In genomic region chr3:141312359-141313090, GRCh38 we compare ENCODE assay signal across 8 cellular contexts. TPM values are rescaled to one million over a fixed set of nuclear protein-coding genes. Genes with fewer than 3 reads are reported as not detected.
DNase-seq lines count a peak whose midpoint lies in the region; ATAC-seq and TF ChIP-seq lines count a peak whose summit lies in the region.

No MANE protein-coding gene starts in this region.

- peak overlapping the region; percentile 73 to 77 for H3K4me3 ChIP-seq in SK-N-SH (ENCODE audit: low read depth in 2 of 2, low read length in 1 of 2)

- no peaks in the 10 kb centered on the region for H3K36me3 ChIP-seq in SK-N-SH (replicated peaks in 1 of 2; ENCODE audit: control insufficient read depth in 1 of 2, insufficient read depth in 2 of 2, low read length in 1 of 2)

- peaks cover 0 to 15% of the 10 kb centered on the region in 2 experiments; a peak in 2 of 4 replicates for H3K4me1 ChIP-seq in SK-N-SH (ENCODE audit: control insufficient read depth in 1 of 2, insufficient read depth in 2 of 2, low read depth in 1 of 2, low read length in 1 of 2)

- H3F3A ChIP-seq in SK-N-SH (replicated peaks; ENCODE audit: insufficient read depth): no peaks in the 10 kb centered on the region

- H3K4me3 Mint-ChIP-seq in activated T-helper 2 cell treated with anti-CD3 and anti-CD28 coated beads, Interferon-gamma antibody, Interleukin-2, Interleukin-4, amounts not matched to agents 10 μg/mL and 5 μg/mL and 100 μg/mL, durations not matched to agents 14 hours and 24 hours and 36 hours (ENCODE audit: low read depth): peak overlapping the region; percentile 99

- intact Hi-C loops in activated T-helper 2 cell treated with anti-CD3 and anti-CD28 coated beads, Interferon-gamma antibody, Interleukin-2, Interleukin-4, amounts not matched to agents 10 μg/mL and 5 μg/mL and 100 μg/mL, durations not matched to agents 14 hours and 24 hours and 36 hours (cut with micrococcal nuclease): loop anchor here (5.0 kb wide), 3 partner anchors 100 to 565 kb away; partner anchors contain the start of genes ATP1B3 and RNF7

- peak overlapping the region; percentile 92 for H2AFZ ChIP-seq in SK-N-SH (ENCODE audit: low read depth)

- H3K4me1 Mint-ChIP-seq in activated T-helper 2 cell treated with anti-CD3 and anti-CD28 coated beads, Interferon-gamma antibody, Interleukin-2, Interleukin-4, amounts not matched to agents 10 μg/mL and 5 μg/mL and 100 μg/mL, durations not matched to agents 14 hours and 24 hours and 36 hours (ENCODE audit: low read depth): peaks cover 38% of the 10 kb centered on the region

- H3K27ac ChIP-seq in SK-N-SH (ENCODE audit: low read depth in 2 of 2, low read length in 1 of 2) (peak overlapping the region; percentile 43 to 82; a peak in 3 of 4 replicates), substantia nigra (ENCODE audit: low read depth, low read length, poor library complexity, severe bottlenecking) (peak overlapping the region; percentile 79)

- 65% methylated on average over 12 of the region's 16 CpGs for WGBS in SK-N-SH (ENCODE audit: low lambda C conversion rate)

- no peaks in the 10 kb centered on the region for H3K9me3 Mint-ChIP-seq in activated T-helper 2 cell treated with anti-CD3 and anti-CD28 coated beads, Interferon-gamma antibody, Interleukin-2, Interleukin-4, amounts not matched to agents 10 μg/mL and 5 μg/mL and 100 μg/mL, durations not matched to agents 14 hours and 24 hours and 36 hours

- H3K36me3 Mint-ChIP-seq in activated T-helper 2 cell treated with anti-CD3 and anti-CD28 coated beads, Interferon-gamma antibody, Interleukin-2, Interleukin-4, amounts not matched to agents 10 μg/mL and 5 μg/mL and 100 μg/mL, durations not matched to agents 14 hours and 24 hours and 36 hours (ENCODE audit: low read depth): peaks cover 6% of the 10 kb centered on the region

- POLR2A ChIA-PET in SK-N-SH (lab: Yijun Ruan, JAX): interaction anchor here (1.1 to 1.3 kb wide), 3 partner anchors 9 to 249 kb away, joined by 4 to 8 read pairs (median 4); partner anchors contain the start of gene RASA2

- DNase-seq in SK-N-SH (no peak), inferior parietal cortex (ENCODE audit: extremely low spot score) (peak; percentile 25), substantia nigra (lab: John Stamatoyannopoulos, UW) (no peak), AML-193 (lab: John Stamatoyannopoulos, UW) (no peak)
- DNase-seq in activated T-helper 2 cell treated with anti-CD3 and anti-CD28 coated beads, Interferon-gamma antibody, Interleukin-2, Interleukin-4, amounts not matched to agents 10 μg/mL and 5 μg/mL and 100 μg/mL, durations not matched to agents 14 hours and 24 hours and 36 hours (ENCODE audit: low spot score): no peak
- DNase-seq in stimulated activated CD4-positive, alpha-beta T cell treated with anti-CD3 and anti-CD28 coated beads, Interleukin-2, amount 100 ng/mL, for 48 hours: no peak

- no peak; the same call in 2 of the 3 replicates for ATAC-seq in SK-N-SH treated with all-trans-retinoic acid at 6 μM for 48 hours
- no peak for ATAC-seq in HG03457 (IDR thresholded peaks at IDR 0.05; ENCODE audit: unreplicated experiment)

- TF ChIP-seq RAD21 in SK-N-SH (IDR thresholded peaks at IDR 0.05; ENCODE audit: low read length): no peak

- no peaks in the 10 kb centered on the region for H3K27me3 ChIP-seq in SK-N-SH (ENCODE audit: insufficient read depth)

- no peaks in the 10 kb centered on the region for H3K9me3 ChIP-seq in SK-N-SH

- no peak for TF ChIP-seq EP300 in SK-N-SH (IDR thresholded peaks at IDR 0.05; ENCODE audit: borderline replicate concordance in 1 of 2, low read depth in 1 of 2, low read length in 1 of 2)

- peak overlapping the region; percentile 99 for H3K27ac Mint-ChIP-seq in activated T-helper 2 cell treated with anti-CD3 and anti-CD28 coated beads, Interferon-gamma antibody, Interleukin-2, Interleukin-4, amounts not matched to agents 10 μg/mL and 5 μg/mL and 100 μg/mL, durations not matched to agents 14 hours and 24 hours and 36 hours

- peak overlapping the region; percentile 37; the same call in 1 of the 2 replicates for H3K9ac ChIP-seq in SK-N-SH

- H3K27me3 Mint-ChIP-seq in activated T-helper 2 cell treated with anti-CD3 and anti-CD28 coated beads, Interferon-gamma antibody, Interleukin-2, Interleukin-4, amounts not matched to agents 10 μg/mL and 5 μg/mL and 100 μg/mL, durations not matched to agents 14 hours and 24 hours and 36 hours (ENCODE audit: low read depth): no peaks in the 10 kb centered on the region

- CTCF ChIA-PET in SK-N-SH (lab: Yijun Ruan, JAX): interaction anchor here (0.6 to 3.1 kb wide), 33 partner anchors 10 to 485 kb away, joined by 3 to 40 read pairs (median 6); partner anchors contain the start of gene PXYLP1

- no peaks in the 10 kb centered on the region for H3K79me2 ChIP-seq in SK-N-SH (ENCODE audit: insufficient read depth)

- no peaks in the 10 kb centered on the region for H3K9me2 ChIP-seq in SK-N-SH

- no peaks in the 10 kb centered on the region for H4K20me1 ChIP-seq in SK-N-SH (ENCODE audit: insufficient read depth)

- H3K4me2 ChIP-seq in SK-N-SH: peak overlapping the region; percentile 86

- no peak for TF ChIP-seq CTCF in SK-N-SH (IDR thresholded peaks at IDR 0.05)

TF ChIP-seq in SK-N-SH, 30 proteins besides CTCF, POLR2A, EP300 and RAD21 (continues in another document):
- TF ChIP-seq IRF3 (IDR thresholded peaks at IDR 0.05; ENCODE audit: low read depth, low read length) (no peak), CHD2 (IDR thresholded peaks at IDR 0.05; ENCODE audit: low read length, partially characterized antibody) (no peak), FOXJ3 (CRISPR knock-in tag; IDR thresholded peaks at IDR 0.05) (no peak), MXI1 (IDR thresholded peaks at IDR 0.05; ENCODE audit: low read depth, low read length) (no peak), MAX (IDR thresholded peaks at IDR 0.05; ENCODE audit: low read depth) (no peak), TEAD4 (IDR thresholded peaks at IDR 0.05; ENCODE audit: borderline replicate concordance, insufficient read depth) (no peak), NFIC (IDR thresholded peaks at IDR 0.05; ENCODE audit: borderline replicate concordance) (no peak)

TF ChIP-seq in SK-N-SH treated with all-trans-retinoic acid at 6 μM for 48 hours, 23 proteins besides CTCF, POLR2A, EP300 and RAD21:
- no peak for TF ChIP-seq CSDC2 (CRISPR knock-in tag; IDR thresholded peaks at IDR 0.05)
- TF ChIP-seq SNAI2 (CRISPR knock-in tag; IDR thresholded peaks at IDR 0.05): no peak
- TF ChIP-seq RARB (CRISPR knock-in tag; IDR thresholded peaks at IDR 0.05): no peak
- TF ChIP-seq ESRRG (CRISPR knock-in tag; IDR thresholded peaks at IDR 0.05): no peak
- no peak for TF ChIP-seq ZFP3 (CRISPR knock-in tag; IDR thresholded peaks at IDR 0.05)
TF ChIP-seq in SK-N-SH treated with all-trans-retinoic acid at 6 μM for 48 hours: peak in this region for 0.

RNA-seq across cellular contexts. Expression of gene ZBTB38, which starts 55.8 kb away (rescaled TPM):
- polyA plus RNA-seq in SK-N-SH (2012; rRNA removed): 10.1 and 11.3 TPM in 2 replicates
- polyA plus RNA-seq in SK-N-SH (2012; cell fraction: cytosol; rRNA removed): 11.6 and 11.7 TPM in 2 replicates
- 20.0 and 21.9 TPM in 2 replicates for polyA plus RNA-seq in SK-N-SH (2012; cell fraction: nucleus; rRNA removed)
- total RNA-seq in activated T-helper 2 cell treated with anti-CD3 and anti-CD28 coated beads, Interferon-gamma antibody, Interleukin-2, Interleukin-4, amounts not matched to agents 10 μg/mL and 5 μg/mL and 100 μg/mL, durations not matched to agents 14 hours and 24 hours and 36 hours: 25.4 and 27.2 TPM in 2 replicates
